8 cellular contexts compared by ENCODE assay signal in genomic region chr11:64250875-64251721, GRCh38. TPM values are rescaled to one million over a fixed set of nuclear protein-coding genes. Genes with fewer than 3 reads are reported as not detected.
DNase-seq lines count a peak whose midpoint lies in the region; ATAC-seq and TF ChIP-seq lines count a peak whose summit lies in the region.

Gene PLCB3, plus strand, starts transcription at chr11:64251530. Its CDS starts 120 bp downstream, at chr11:64251650.

- no peaks in the 10 kb centered on the region for H3K27me3 Mint-ChIP-seq in T-cell

- TF ChIP-seq POLR2A in sigmoid colon (IDR thresholded peaks at IDR 0.05): no peak

- H3K4me3 Mint-ChIP-seq in T-cell: peak within 1 kb of the TSS; percentile 79 to 89 (median 83)

- peak within 1 kb of the TSS; percentile 50 for H3K4me3 ChIP-seq in astrocyte of the cerebellum (ENCODE audit: low read depth, low read length)
- peak within 1 kb of the TSS; percentile 84; the same call in 1 of the 2 replicates for H3K4me3 ChIP-seq in iPS DF 6.9 (ENCODE audit: low read length)
- H3K4me3 ChIP-seq in sigmoid colon: peak within 1 kb of the TSS; percentile 68 to 93 (median 79)

- WGBS in iPS DF 6.9 (ENCODE audit: insufficient coverage, insufficient read length): no CpG with 5 or more reads among the region's 79 CpGs
- 1% methylated on average over 79 of the region's 79 CpGs for WGBS in sigmoid colon, 2 donors

- peak within 1 kb of the TSS; percentile 39 to 48 for H3K27ac Mint-ChIP-seq in T-cell

- peaks cover 18 to 24% (median 20%) of the 10 kb centered on the region in 3 donors for H3K4me1 Mint-ChIP-seq in T-cell

- intact Hi-C loops in sigmoid colon (cut with DNase I): no loop called here

- H3K36me3 ChIP-seq in iPS DF 6.9 (ENCODE audit: control insufficient read depth, insufficient read depth, low read length) (peaks cover 18% of the 10 kb centered on the region), sigmoid colon (peaks cover 2 to 16% (median 11%) of the 10 kb centered on the region in 4 donors)

- DNase-seq in HK-2 (ENCODE audit: unreplicated experiment): peak; percentile 51
- DNase-seq in T-cell: peak in 25 of 34 experiments; percentile 27 to 71 (median 51)
- no peak for DNase-seq in astrocyte of the cerebellum (ENCODE audit: low read depth)
- DNase-seq in iPS DF 6.9 (ENCODE audit: low read depth, low spot score): no peak
- peak; percentile 79 for DNase-seq in sigmoid colon

- H3K4me1 ChIP-seq in iPS DF 6.9 (ENCODE audit: control insufficient read depth, insufficient read depth, low read length) (peaks cover 17% of the 10 kb centered on the region), sigmoid colon (peaks cover 0 to 50% (median 32%) of the 10 kb centered on the region in 4 donors)

- in situ Hi-C loops in astrocyte of the cerebellum (cut with HindIII; ENCODE audit: low sequenced_read_pairs): no loop called here

- ATAC-seq in T-cell (replicated peaks in 1 of 4) (peak; percentile 59 to 73 (median 62)), GM19455 (IDR thresholded peaks at IDR 0.05; ENCODE audit: unreplicated experiment) (no peak)

- POLR2A ChIA-PET in T-cell (lab: Charles Lee): no interaction called here

- H3K27me3 ChIP-seq in iPS DF 6.9 (ENCODE audit: control insufficient read depth, insufficient read depth, low read length) (no peaks in the 10 kb centered on the region), sigmoid colon (no peaks in the 10 kb centered on the region)

- peak within 1 kb of the TSS; percentile 82 for H3K27ac ChIP-seq in 22Rv1
- no peak within 1 kb of the TSS for H3K27ac ChIP-seq in iPS DF 6.9 (ENCODE audit: low read length)
- peak within 1 kb of the TSS; percentile 73 to 85 (median 79) for H3K27ac ChIP-seq in sigmoid colon

- H3K36me3 Mint-ChIP-seq in T-cell: no peaks in the 10 kb centered on the region

- TF ChIP-seq EP300 in sigmoid colon (IDR thresholded peaks at IDR 0.05): no peak

- TF ChIP-seq CTCF in 22Rv1 (IDR thresholded peaks at IDR 0.05) (peak; percentile 96), GM12874 (IDR thresholded peaks at IDR 0.05; ENCODE audit: insufficient read depth, low read depth, low read length) (peak; percentile 77), astrocyte of the cerebellum (IDR thresholded peaks at IDR 0.05; ENCODE audit: low read depth, low read length, missing control alignments) (peak; percentile 53), sigmoid colon (IDR thresholded peaks at IDR 0.05) (peak; percentile 64 to 90 (median 71))

- H3K9me3 ChIP-seq in iPS DF 6.9 (ENCODE audit: control insufficient read depth, insufficient read depth, low read length) (no peaks in the 10 kb centered on the region), sigmoid colon (no peaks in the 10 kb centered on the region)

- no peaks in the 10 kb centered on the region for H3K9me3 Mint-ChIP-seq in T-cell

- CTCF ChIA-PET in T-cell (lab: Charles Lee): interaction anchor here (0.6 to 2.0 kb wide), 4 partner anchors 47 to 53 kb away, joined by 4 to 7 read pairs (median 6); no protein-coding TSS in a partner anchor

RNA-seq across cellular contexts. Expression of gene PLCB3, which starts in this region (rescaled TPM):
- total RNA-seq in T-cell (10 to 100 TPM in 3 of 5 donors, 1 to 10 TPM in 2; 3.6 to 14.9 (median 11.2) TPM), sigmoid colon (10 to 100 TPM; 10.6 to 17.7 (median 12.1) TPM)
- polyA plus RNA-seq in sigmoid colon: 10 to 100 TPM; 23.4 to 52.8 (median 35.4) TPM

Comparison
In these comparisons a context has a peak if more than half of its experiments do, and no peak if none do; other contexts are left out.
1. DNase-seq: peak in HK-2 (single experiment), T-cell (25 of 34) and sigmoid colon (single experiment); none in astrocyte of the cerebellum (single experiment) and iPS DF 6.9 (single experiment).
2. Peak in every context shown above with its lines, with median percentiles within 50 percentile points of each other: CTCF ChIP-seq and H3K4me3 ChIP-seq.